In genomic region chr20:24064092-24064491, GRCh38 we compare ENCODE assay signal across 32 cellular contexts.
"Had no signal": no experiment of that assay in that cellular context is flagged by ENCODE, and none has a peak within 500 bp of the region (broad histone marks: within the 10 kb centered on the region; RNA-seq: fewer than 3 reads in every experiment).

No MANE protein-coding gene starts in this region.

- H3K27me3 ChIP-seq: adrenal gland, body of pancreas, brain microvascular endothelial cell, breast epithelium had no signal

- ATAC-seq: activated CD8-positive, alpha-beta T cell treated with anti-CD3 and anti-CD28 coated beads for 36 hours; activated naive CD4-positive, alpha-beta T cell treated with anti-CD3 and anti-CD28 coated beads, Interleukin-2, amount 50 U/mL, for 72 hours; activated T-cell treated with anti-CD3 and anti-CD28 coated beads, Interleukin-2, amount 50 U/mL, for 4 hours; activated T-cell treated with anti-CD3 and anti-CD28 coated beads, Interleukin-2, amount 50 U/mL, for 72 hours; activated T-helper 17 cell treated with anti-CD3 and anti-CD28 coated beads, Interleukin-2, amount 50 U/mL, for 72 hours; body of pancreas had no signal

- H3K36me3 ChIP-seq: adrenal gland, brain microvascular endothelial cell, breast epithelium had no signal

- DNase-seq: activated B cell treated with CpG ODN at 0.5 μM for 24 hours; activated CD4-positive, alpha-beta memory T cell treated with anti-CD3 and anti-CD28 coated beads for 36 hours; activated CD4-positive, alpha-beta T cell treated with anti-CD3 and anti-CD28 coated beads for 4 hours; activated CD4-positive, alpha-beta T cell treated with anti-CD3 and anti-CD28 coated beads, Interleukin-2, amount 10 ng/mL, durations not matched to agents 24 days and 14 days; activated CD4-positive, alpha-beta T cell treated with anti-CD3 and anti-CD28 coated beads, Interleukin-2, amount 50 U/mL, for 1 hour; activated CD4-positive, alpha-beta T cell treated with anti-CD3 and anti-CD28 coated beads, Interleukin-2, amount 50 U/mL, for 4 hours; activated CD4-positive, CD25-positive, alpha-beta regulatory T cell treated with anti-CD3 and anti-CD28 coated beads, Interleukin-2, amount 50 U/mL, for 72 hours; activated CD8-positive, alpha-beta memory T cell treated with anti-CD3 and anti-CD28 coated beads, Interleukin-2, amount 50 U/mL, for 4 hours; activated CD8-positive, alpha-beta T cell treated with anti-CD3 and anti-CD28 coated beads for 36 hours; activated effector memory CD4-positive, alpha-beta T cell treated with anti-CD3 and anti-CD28 coated beads, Interleukin-2, amount 50 U/mL, for 16 hours; activated gamma-delta T cell treated with Interleukin-2 at 50 U/mL for 16 hours; activated naive CD4-positive, alpha-beta T cell; activated naive CD4-positive, alpha-beta T cell treated with anti-CD3 and anti-CD28 coated beads for 36 hours; activated naive CD4-positive, alpha-beta T cell treated with anti-CD3 and anti-CD28 coated beads, Interleukin-2, amount 50 U/mL, for 16 hours; activated naive CD8-positive, alpha-beta T cell treated with anti-CD3 and anti-CD28 coated beads for 36 hours; activated T-cell treated with anti-CD3 and anti-CD28 coated beads for 4 hours; activated T-cell treated with anti-CD3 and anti-CD28 coated beads, Interleukin-2, amount 50 U/mL, for 1 hour; activated T-cell treated with anti-CD3 and anti-CD28 coated beads, Interleukin-2, amount 50 U/mL, for 4 hours; activated T-cell treated with anti-CD3 and anti-CD28 coated beads, Interleukin-2, amount 50 U/mL, for 72 hours; adrenal gland; amniotic stem cell; aorta; body of pancreas; brain microvascular endothelial cell; central memory CD4-positive, alpha-beta T cell; T-helper 1 cell; T-helper 2 cell; T-helper 9 cell had no signal

- H3K4me3 ChIP-seq: adrenal gland, body of pancreas, breast epithelium had no signal

- H3K27ac ChIP-seq: adrenal gland, body of pancreas, brain microvascular endothelial cell, breast epithelium, VCaP had no signal

- H3K9me3 ChIP-seq: body of pancreas, breast epithelium had no signal

- H3K4me1 ChIP-seq: adrenal gland, body of pancreas, breast epithelium had no signal
